In genomic region chr3:151198849-151199248, GRCh38 we compare ENCODE assay signal across 17 cellular contexts. TPM values are rescaled to one million over a fixed set of nuclear protein-coding genes. Genes with fewer than 3 reads are reported as not detected.
A peak's percentile ranks its signal among the peaks of the same experiment; 100 is the strongest.
DNase-seq lines count a peak whose midpoint lies in the region; ATAC-seq, FAIRE-seq and TF ChIP-seq lines count a peak whose summit lies in the region.
"Had no signal": no experiment of that assay in that cellular context is flagged by ENCODE, and none has a peak within 500 bp of the region (broad histone marks: within the 10 kb centered on the region; RNA-seq: fewer than 3 reads in every experiment).

No MANE protein-coding gene starts in this region.

- no peaks in the 10 kb centered on the region for H4K20me1 ChIP-seq in astrocyte (ENCODE audit: insufficient read depth, low read length)

- TF ChIP-seq CTCF in astrocyte (IDR thresholded peaks at IDR 0.05; ENCODE audit: insufficient read depth, low read depth, low read length) (no peak), colonic mucosa (IDR thresholded peaks at IDR 0.05) (no peak)

- FAIRE-seq in astrocyte (lab: Jason Lieb, UNC), result no peak

- no peak overlapping the region for H2AFZ ChIP-seq in astrocyte (ENCODE audit: low read depth, low read length)

- no peaks in the 10 kb centered on the region for H3K4me1 ChIP-seq in astrocyte (ENCODE audit: insufficient read depth, low read length)
- H3K4me1 ChIP-seq in colonic mucosa, result no peaks in the 10 kb centered on the region
- H3K4me1 ChIP-seq: ascending aorta, left ventricle myocardium inferior, SJSA1 had no signal

- H3K9ac ChIP-seq in astrocyte (ENCODE audit: low read length), result no peak overlapping the region
- no peak overlapping the region for H3K9ac ChIP-seq in colonic mucosa (ENCODE audit: low read depth in 2 of 2, low read length in 2 of 2)

- H3K27ac Mint-ChIP-seq in activated naive CD4-positive, alpha-beta T cell treated with anti-CD3 and anti-CD28 coated beads, Interleukin-2, amount 50 U/mL, for 24 hours, result peak overlapping the region; percentile 100
- H3K27ac Mint-ChIP-seq in astrocyte (ENCODE audit: unreplicated experiment), result peak overlapping the region; percentile 64

- peak overlapping the region; percentile 89 for H3K4me3 Mint-ChIP-seq in activated naive CD4-positive, alpha-beta T cell treated with anti-CD3 and anti-CD28 coated beads, Interleukin-2, amount 50 U/mL, for 24 hours
- no peak overlapping the region for H3K4me3 Mint-ChIP-seq in astrocyte (ENCODE audit: unreplicated experiment)

- H3K4me2 ChIP-seq in astrocyte (ENCODE audit: low read length), result no peak overlapping the region

- peaks cover 30% of the 10 kb centered on the region for H3K36me3 Mint-ChIP-seq in activated naive CD4-positive, alpha-beta T cell treated with anti-CD3 and anti-CD28 coated beads, Interleukin-2, amount 50 U/mL, for 24 hours
- no peaks in the 10 kb centered on the region for H3K36me3 Mint-ChIP-seq in astrocyte (ENCODE audit: low read depth, unreplicated experiment)

- no peak overlapping the region for H3K4me3 ChIP-seq in astrocyte (ENCODE audit: insufficient read depth, low read depth, low read length)
- no peak overlapping the region for H3K4me3 ChIP-seq in colonic mucosa
- H3K4me3 ChIP-seq: ascending aorta, left ventricle myocardium inferior, mucosa of descending colon, Peyer's patch, SJSA1 had no signal

- no peak for ATAC-seq in GM18511 (IDR thresholded peaks at IDR 0.05; ENCODE audit: unreplicated experiment)
- ATAC-seq: mucosa of descending colon had no signal

- no peak overlapping the region for H3K27ac ChIP-seq in astrocyte (ENCODE audit: low read depth, low read length)
- H3K27ac ChIP-seq in colonic mucosa, result no peak overlapping the region
- H3K27ac ChIP-seq: ascending aorta, left ventricle myocardium inferior, SJSA1 had no signal

- H3K27me3 Mint-ChIP-seq in activated naive CD4-positive, alpha-beta T cell treated with anti-CD3 and anti-CD28 coated beads, Interleukin-2, amount 50 U/mL, for 24 hours, result no peaks in the 10 kb centered on the region
- H3K27me3 Mint-ChIP-seq in astrocyte (ENCODE audit: low read depth, unreplicated experiment), result no peaks in the 10 kb centered on the region

- H3K4me1 Mint-ChIP-seq in activated naive CD4-positive, alpha-beta T cell treated with anti-CD3 and anti-CD28 coated beads, Interleukin-2, amount 50 U/mL, for 24 hours, result peaks cover 42% of the 10 kb centered on the region
- peaks cover 20% of the 10 kb centered on the region for H3K4me1 Mint-ChIP-seq in astrocyte (ENCODE audit: low read depth, unreplicated experiment)

- intact Hi-C loops in colonic mucosa (cut with DNase I), result no loop called here

- no peak for DNase-seq in activated naive CD4-positive, alpha-beta T cell treated with Interleukin-2 at 50 U/mL for 16 hours
- DNase-seq in NCI-H748 treated with DMSO at 0.1 percent for 48 hours (lab: John Stamatoyannopoulos, UW) (peak; percentile 36), astrocyte (ENCODE audit: low read depth) (no peak), colonic mucosa (no peak), AG08396 (ENCODE audit: low spot score) (no peak)
- DNase-seq: activated CD4-positive, alpha-beta T cell treated with anti-CD3 and anti-CD28 coated beads for 1 hour; cerebellar nuclear complex; left ventricle myocardium inferior; mucosa of descending colon; NCI-H2171; NCI-H774; Peyer's patch had no signal

- H3K9me3 ChIP-seq in astrocyte (ENCODE audit: insufficient read depth, low read depth, low read length) (no peaks in the 10 kb centered on the region), colonic mucosa (no peaks in the 10 kb centered on the region)
- H3K9me3 ChIP-seq: ascending aorta, left ventricle myocardium inferior, mucosa of descending colon, Peyer's patch, SJSA1 had no signal

- H3K27me3 ChIP-seq in astrocyte (ENCODE audit: insufficient read depth, low read length) (no peaks in the 10 kb centered on the region), colonic mucosa (no peaks in the 10 kb centered on the region)
- H3K27me3 ChIP-seq: ascending aorta, Peyer's patch had no signal

- H3K79me2 ChIP-seq in astrocyte (ENCODE audit: insufficient read depth, low read length), result no peaks in the 10 kb centered on the region

- H3K9me3 Mint-ChIP-seq in activated naive CD4-positive, alpha-beta T cell treated with anti-CD3 and anti-CD28 coated beads, Interleukin-2, amount 50 U/mL, for 24 hours, result no peaks in the 10 kb centered on the region
- H3K9me3 Mint-ChIP-seq in astrocyte (ENCODE audit: unreplicated experiment), result no peaks in the 10 kb centered on the region

- H3K36me3 ChIP-seq in astrocyte (ENCODE audit: insufficient read depth, low read length), result no peaks in the 10 kb centered on the region
- H3K36me3 ChIP-seq in colonic mucosa, result no peaks in the 10 kb centered on the region
- H3K36me3 ChIP-seq: ascending aorta, left ventricle myocardium inferior, Peyer's patch, SJSA1 had no signal

RNA-seq across cellular contexts. Expression of gene GPR171, which starts 4.2 kb away (rescaled TPM):
- total RNA-seq in astrocyte (not detected in 2 replicates), colonic mucosa (under 1 TPM; 0.40 to 0.53 TPM)
- total RNA-seq: fibroblast of lung, left ventricle myocardium inferior, SJSA1 had no signal
